Comparison of ENCODE assay signal across 27 cellular contexts in genomic region chr15:68399096-68400065, GRCh38. TPM values are rescaled to one million over a fixed set of nuclear protein-coding genes. Genes with fewer than 3 reads are reported as not detected.
DNase-seq lines count a peak whose midpoint lies in the region; ATAC-seq and TF ChIP-seq lines count a peak whose summit lies in the region.
"Had no signal": no experiment of that assay in that cellular context is flagged by ENCODE, and none has a peak within 500 bp of the region (broad histone marks: within the 10 kb centered on the region; RNA-seq: fewer than 3 reads in every experiment).

No MANE protein-coding gene starts in this region.

- peak overlapping the region; percentile 97 for H2AFZ ChIP-seq in HCT116 (ENCODE audit: low read depth, low read length, poor library complexity, severe bottlenecking)

- H3K4me3 ChIP-seq in HCT116 (replicated peaks in 1 of 2; ENCODE audit: low read depth in 1 of 2, low read length in 2 of 2) (no peak overlapping the region), aorta (ENCODE audit: low read length in 2 of 2) (no peak overlapping the region)
- H3K4me3 ChIP-seq: BLaER1, spleen, thoracic aorta, vagina had no signal

- DNase-seq in activated naive CD4-positive, alpha-beta T cell treated with Interleukin-2 at 50 U/mL for 16 hours, result no peak
- DNase-seq in HCT116 (ENCODE audit: low read depth, low spot score), result no peak
- no peak for DNase-seq in activated CD8-positive, alpha-beta T cell treated with anti-CD3 and anti-CD28 coated beads, Interleukin-2, amount 10 ng/mL, durations not matched to agents 7 days and 5 days
- DNase-seq in osteocyte (ENCODE audit: extremely low spot score, unreplicated experiment), result no peak
- DNase-seq in aorta, result no peak
- DNase-seq in COLO829 (ENCODE audit: low spot score), result no peak
- DNase-seq: Caco-2; effector CD4-positive, alpha-beta T cell; EL; foreskin keratinocyte; immature natural killer cell; IMR-90; naive B cell; NCI-H1417 treated with DMSO at 0.1 percent for 48 hours; NCI-H446 treated with DMSO at 0.1 percent for 48 hours; RPMI8226; spleen; stimulated activated CD4-positive, alpha-beta T cell treated with anti-CD3 and anti-CD28 coated beads, Interleukin-4, amount 100 ng/mL, for 1 hour had no signal

- BruUV-seq in HCT116 (replicated peaks; lab: Mats Ljungman, UMichigan), result no TSS peak

- H3K36me3 ChIP-seq in HCT116 (ENCODE audit: control insufficient read depth in 1 of 2, insufficient read depth in 2 of 2, low read length in 2 of 2) (no peaks in the 10 kb centered on the region), aorta (ENCODE audit: control insufficient read depth in 1 of 2, insufficient read depth in 2 of 2, low read length in 1 of 2) (no peaks in the 10 kb centered on the region)
- H3K36me3 ChIP-seq: BLaER1, spleen, vagina had no signal

- H3K9me3 Mint-ChIP-seq in activated naive CD4-positive, alpha-beta T cell treated with anti-CD3 and anti-CD28 coated beads, Interleukin-2, amount 50 U/mL, for 24 hours, result no peaks in the 10 kb centered on the region
- H3K9me3 Mint-ChIP-seq in activated CD8-positive, alpha-beta T cell treated with anti-CD3 and anti-CD28 coated beads, Interleukin-2, amount 10 ng/mL, durations not matched to agents 7 days and 5 days (ENCODE audit: insufficient read depth), result peaks cover 4% of the 10 kb centered on the region
- peaks cover 13% of the 10 kb centered on the region for H3K9me3 Mint-ChIP-seq in osteocyte (ENCODE audit: unreplicated experiment)
- H3K9me3 Mint-ChIP-seq: immature natural killer cell had no signal

- H3K27ac ChIP-seq in HCT116 (ENCODE audit: low read depth, low read length), result no peak overlapping the region
- H3K27ac ChIP-seq in aorta (ENCODE audit: low read depth in 1 of 2, low read length in 2 of 2), result no peak overlapping the region
- H3K27ac ChIP-seq: BLaER1, foreskin keratinocyte, thoracic aorta, vagina had no signal

- no peaks in the 10 kb centered on the region for H3K79me2 ChIP-seq in HCT116 (ENCODE audit: insufficient read depth, low read length)

- no peak for TF ChIP-seq CTCF in HCT116 (IDR thresholded peaks at IDR 0.05 in 2 of 3, conservative IDR thresholded peaks at IDR 0.05 in 1 of 3; ENCODE audit: borderline replicate concordance in 1 of 3, insufficient read depth in 1 of 3, low read depth in 2 of 3, low read length in 2 of 3)
- TF ChIP-seq CTCF in osteocyte (IDR thresholded peaks at IDR 0.05), result no peak

- H3K4me1 Mint-ChIP-seq in activated naive CD4-positive, alpha-beta T cell treated with anti-CD3 and anti-CD28 coated beads, Interleukin-2, amount 50 U/mL, for 24 hours, result no peaks in the 10 kb centered on the region
- no peaks in the 10 kb centered on the region for H3K4me1 Mint-ChIP-seq in activated CD8-positive, alpha-beta T cell treated with anti-CD3 and anti-CD28 coated beads, Interleukin-2, amount 10 ng/mL, durations not matched to agents 7 days and 5 days (ENCODE audit: low read depth)
- H3K4me1 Mint-ChIP-seq in osteocyte (ENCODE audit: unreplicated experiment), result peaks cover 26% of the 10 kb centered on the region
- H3K4me1 Mint-ChIP-seq: brain, immature natural killer cell, naive B cell had no signal

- H3K27me3 ChIP-seq in HCT116 (ENCODE audit: insufficient read depth, low read length) (no peaks in the 10 kb centered on the region), aorta (ENCODE audit: control insufficient read depth in 1 of 2, insufficient read depth in 2 of 2, low read length in 1 of 2) (no peaks in the 10 kb centered on the region)
- H3K27me3 ChIP-seq: BLaER1, spleen, vagina had no signal

- no peaks in the 10 kb centered on the region for H4K20me1 ChIP-seq in HCT116 (ENCODE audit: insufficient read depth)
- H4K20me1 ChIP-seq: BLaER1 had no signal

- H3K27me3 Mint-ChIP-seq in activated naive CD4-positive, alpha-beta T cell treated with anti-CD3 and anti-CD28 coated beads, Interleukin-2, amount 50 U/mL, for 24 hours, result peaks cover 5% of the 10 kb centered on the region
- peaks cover 16% of the 10 kb centered on the region for H3K27me3 Mint-ChIP-seq in activated CD8-positive, alpha-beta T cell treated with anti-CD3 and anti-CD28 coated beads, Interleukin-2, amount 10 ng/mL, durations not matched to agents 7 days and 5 days (ENCODE audit: low read depth)
- H3K27me3 Mint-ChIP-seq in osteocyte (ENCODE audit: unreplicated experiment), result no peaks in the 10 kb centered on the region

- 91 to 92% methylated on average over 5 of the region's 5 CpGs for WGBS in aorta, 2 donors

- peaks cover 3 to 8% of the 10 kb centered on the region in 2 experiments; a peak in 3 of 4 replicates for H3K4me1 ChIP-seq in HCT116 (ENCODE audit: control insufficient read depth in 1 of 2, insufficient read depth in 2 of 2, low read length in 2 of 2)
- H3K4me1 ChIP-seq in aorta (ENCODE audit: control insufficient read depth in 1 of 2, insufficient read depth in 2 of 2, low read length in 2 of 2), result peaks cover 0 to 2% of the 10 kb centered on the region in 2 donors
- H3K4me1 ChIP-seq: BLaER1, spleen, vagina had no signal

- intact Hi-C loops in HCT116 (cut with micrococcal nuclease) (no loop called here), aorta (cut with DNase I) (no loop called here)

- CTCF ChIA-PET in HCT116 (lab: Charles Lee), result no interaction called here
- CTCF ChIA-PET in activated CD8-positive, alpha-beta T cell treated with anti-CD3 and anti-CD28 coated beads, Interleukin-2, amount 10 ng/mL, durations not matched to agents 7 days and 5 days (lab: Charles Lee), result interaction anchor here (1.6 kb wide), 1 partner anchor 93 kb away, joined by 8 read pairs; no protein-coding TSS in a partner anchor

- TF ChIP-seq RAD21 in HCT116 (IDR thresholded peaks at IDR 0.05; ENCODE audit: low read depth), result no peak

- POLR2A ChIA-PET in HCT116 (lab: Charles Lee), result no interaction called here
- POLR2A ChIA-PET in activated CD8-positive, alpha-beta T cell treated with anti-CD3 and anti-CD28 coated beads, Interleukin-2, amount 10 ng/mL, durations not matched to agents 7 days and 5 days (lab: Charles Lee), result no interaction called here

- H3K4me2 ChIP-seq in HCT116 (ENCODE audit: low read length), result peak overlapping the region; percentile 47
- H3K4me2 ChIP-seq: BLaER1 had no signal

- H3K4me3 Mint-ChIP-seq in activated naive CD4-positive, alpha-beta T cell treated with anti-CD3 and anti-CD28 coated beads, Interleukin-2, amount 50 U/mL, for 24 hours, result no peak overlapping the region
- no peak overlapping the region for H3K4me3 Mint-ChIP-seq in activated CD8-positive, alpha-beta T cell treated with anti-CD3 and anti-CD28 coated beads, Interleukin-2, amount 10 ng/mL, durations not matched to agents 7 days and 5 days
- no peak overlapping the region for H3K4me3 Mint-ChIP-seq in osteocyte (ENCODE audit: unreplicated experiment)
- H3K4me3 Mint-ChIP-seq: brain; immature natural killer cell; naive B cell; T-helper 1 cell treated with Interleukin-12 subunit alpha and Interleukin-12 subunit beta and Interleukin-4 antibody, amounts not matched to agents 30 μg/mL and 1 μg/mL, for 36 hours had no signal

- ATAC-seq in HCT116 (no peak), aorta (ENCODE audit: low FRiP score) (no peak), HG02981 (IDR thresholded peaks at IDR 0.05; ENCODE audit: unreplicated experiment) (no peak)
- ATAC-seq in activated CD8-positive, alpha-beta T cell treated with anti-CD3 and anti-CD28 coated beads, Interleukin-2, amount 10 ng/mL, durations not matched to agents 7 days and 5 days, result peak; percentile 36
- ATAC-seq: foreskin keratinocyte, left lobe of liver had no signal

- H3K9me2 ChIP-seq in HCT116 (ENCODE audit: insufficient read depth), result no peaks in the 10 kb centered on the region

- no peak for TF ChIP-seq POLR2A in HCT116 (IDR thresholded peaks at IDR 0.05; ENCODE audit: borderline replicate concordance, extremely low read depth, insufficient read depth, insufficient read length)

- H3K27ac Mint-ChIP-seq in activated naive CD4-positive, alpha-beta T cell treated with anti-CD3 and anti-CD28 coated beads, Interleukin-2, amount 50 U/mL, for 24 hours, result peak overlapping the region; percentile 4
- H3K27ac Mint-ChIP-seq in activated CD8-positive, alpha-beta T cell treated with anti-CD3 and anti-CD28 coated beads, Interleukin-2, amount 10 ng/mL, durations not matched to agents 7 days and 5 days, result no peak overlapping the region
- peak overlapping the region; percentile 61 for H3K27ac Mint-ChIP-seq in osteocyte (ENCODE audit: unreplicated experiment)
- H3K27ac Mint-ChIP-seq: brain; immature natural killer cell; naive B cell; T-helper 1 cell treated with Interleukin-12 subunit alpha and Interleukin-12 subunit beta and Interleukin-4 antibody, amounts not matched to agents 30 μg/mL and 1 μg/mL, for 36 hours had no signal

- no peak overlapping the region for H3K9ac ChIP-seq in HCT116 (ENCODE audit: low read length)
- H3K9ac ChIP-seq: BLaER1 had no signal

- RAD21 ChIA-PET in HCT116 (lab: Charles Lee; ENCODE audit: low non-redundant PET in 1 of 2, low total read pairs in 2 of 2, uncharacterized antibody in 2 of 2, unreplicated experiment in 2 of 2), result no interaction called here

- H3K9me3 ChIP-seq in HCT116 (ENCODE audit: control insufficient read depth in 1 of 2, insufficient read depth in 1 of 2, low read depth in 1 of 2, low read length in 2 of 2) (no peaks in the 10 kb centered on the region), aorta (ENCODE audit: control insufficient read depth, low read length) (no peaks in the 10 kb centered on the region)
- H3K9me3 ChIP-seq: BLaER1, Caco-2, thoracic aorta, vagina had no signal

- H3K36me3 Mint-ChIP-seq in activated naive CD4-positive, alpha-beta T cell treated with anti-CD3 and anti-CD28 coated beads, Interleukin-2, amount 50 U/mL, for 24 hours, result no peaks in the 10 kb centered on the region
- no peaks in the 10 kb centered on the region for H3K36me3 Mint-ChIP-seq in activated CD8-positive, alpha-beta T cell treated with anti-CD3 and anti-CD28 coated beads, Interleukin-2, amount 10 ng/mL, durations not matched to agents 7 days and 5 days (ENCODE audit: low read depth)
- H3K36me3 Mint-ChIP-seq in osteocyte (ENCODE audit: unreplicated experiment), result peaks cover 58% of the 10 kb centered on the region
- H3K36me3 Mint-ChIP-seq: brain, immature natural killer cell had no signal

TF ChIP-seq in HCT116, 20 proteins besides CTCF, POLR2A, EP300 and RAD21 (continues in another document):
- TF ChIP-seq CEBPB (IDR thresholded peaks at IDR 0.05; ENCODE audit: low read depth) (no peak), SIN3A (IDR thresholded peaks at IDR 0.05; ENCODE audit: low read depth) (no peak), SRF (IDR thresholded peaks at IDR 0.05; ENCODE audit: low read depth) (no peak), YY1 (IDR thresholded peaks at IDR 0.05; ENCODE audit: extremely low read depth, insufficient replicate concordance, low read depth, low read length) (no peak)

RNA-seq across cellular contexts. Expression of gene ITGA11, which starts 32.6 kb away (rescaled TPM):
- not detected for total RNA-seq in HCT116 (2021; ENCODE audit: unreplicated experiment)
- 0.01 and 0.03 TPM in 2 replicates for polyA plus RNA-seq in HCT116 (2012)
- under 1 TPM; 0.18 to 0.39 TPM for total RNA-seq in activated CD8-positive, alpha-beta T cell treated with anti-CD3 and anti-CD28 coated beads, Interleukin-2, amount 10 ng/mL, durations not matched to agents 7 days and 5 days
- total RNA-seq in osteocyte, result 1,149 and 1,161 TPM in 2 replicates
- total RNA-seq in aorta, result 100 to 1,000 TPM; 138 to 154 TPM
- 10 to 100 TPM; 21.4 to 76.7 TPM for polyA plus RNA-seq in aorta
- total RNA-seq: foreskin keratinocyte, SK-MEL-5 had no signal
- polyA plus RNA-seq: foreskin keratinocyte, immature natural killer cell had no signal

Comparison
In these comparisons a context has a peak if more than half of its experiments do, and no peak if none do; other contexts are left out.
1. RNA of gene ITGA11, which starts 32.6 kb away (total RNA-seq): 1,149 to 1,161 TPM in osteocyte and 138 to 154 TPM in aorta; 0.18 to 0.39 TPM in activated CD8-positive, alpha-beta T cell treated with anti-CD3 and anti-CD28 coated beads, Interleukin-2, amount 10 ng/mL, durations not matched to agents 7 days and 5 days and not detected in HCT116 (single experiment); every median in the first group is over 10 times any median in the second.